In the genomic region with DNA sequence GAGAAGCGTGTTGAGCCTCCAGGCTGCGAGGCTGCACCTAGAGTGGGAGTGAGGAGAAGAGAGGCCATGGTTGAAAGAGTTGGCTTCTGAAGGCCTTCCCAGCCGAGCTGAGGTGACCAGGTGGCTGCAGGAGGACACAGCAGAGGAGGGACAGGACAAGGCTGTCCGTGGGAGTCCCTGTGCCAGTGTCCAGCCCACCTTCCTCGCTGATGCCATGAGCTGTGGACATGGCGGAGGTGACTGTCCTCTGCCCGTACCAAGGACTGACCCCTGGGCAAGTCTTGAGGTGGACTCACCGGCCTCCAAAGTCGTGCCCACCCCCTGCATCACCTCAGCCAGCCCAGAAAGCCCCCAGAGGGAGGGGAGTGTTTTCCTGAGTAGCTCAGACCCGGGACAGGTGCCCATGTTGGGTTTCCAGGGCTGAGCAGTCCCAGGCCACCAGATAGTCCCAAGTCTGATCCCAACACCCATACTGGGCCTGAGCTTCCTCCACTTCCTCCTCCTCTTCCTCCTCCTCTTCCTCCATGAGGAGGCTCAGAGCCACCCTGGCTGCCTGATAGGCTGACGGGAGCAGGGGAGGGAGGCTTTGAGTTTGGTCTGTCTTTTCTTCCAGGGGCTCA, we compare ENCODE assay signal across 1 cellular context.
TF ChIP-seq lines count a peak whose summit lies in the region.

No MANE protein-coding gene starts in this region.

TF ChIP-seq in WTC11, 78 proteins besides CTCF, POLR2A, EP300 and RAD21 (continued from another document):
- TF ChIP-seq, protein P1, sequence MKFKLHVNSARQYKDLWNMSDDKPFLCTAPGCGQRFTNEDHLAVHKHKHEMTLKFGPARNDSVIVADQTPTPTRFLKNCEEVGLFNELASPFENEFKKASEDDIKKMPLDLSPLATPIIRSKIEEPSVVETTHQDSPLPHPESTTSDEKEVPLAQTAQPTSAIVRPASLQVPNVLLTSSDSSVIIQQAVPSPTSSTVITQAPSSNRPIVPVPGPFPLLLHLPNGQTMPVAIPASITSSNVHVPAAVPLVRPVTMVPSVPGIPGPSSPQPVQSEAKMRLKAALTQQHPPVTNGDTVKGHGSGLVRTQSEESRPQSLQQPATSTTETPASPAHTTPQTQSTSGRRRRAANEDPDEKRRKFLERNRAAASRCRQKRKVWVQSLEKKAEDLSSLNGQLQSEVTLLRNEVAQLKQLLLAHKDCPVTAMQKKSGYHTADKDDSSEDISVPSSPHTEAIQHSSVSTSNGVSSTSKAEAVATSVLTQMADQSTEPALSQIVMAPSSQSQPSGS (CRISPR knock-in tag; IDR thresholded peaks at IDR 0.05; ENCODE audit: borderline replicate concordance, low read depth) = no peak
- TF ChIP-seq ATF1 (CRISPR knock-in tag; IDR thresholded peaks at IDR 0.05) (no peak), NR1H2 (CRISPR knock-in tag; IDR thresholded peaks at IDR 0.05) (no peak), CBFB (CRISPR knock-in tag; IDR thresholded peaks at IDR 0.05; ENCODE audit: low read depth) (no peak), FOXP1 (CRISPR knock-in tag; IDR thresholded peaks at IDR 0.05; ENCODE audit: borderline replicate concordance) (no peak), ELF4 (CRISPR knock-in tag; IDR thresholded peaks at IDR 0.05; ENCODE audit: low read depth) (no peak), ZNF219 (CRISPR knock-in tag; IDR thresholded peaks at IDR 0.05; ENCODE audit: borderline replicate concordance) (no peak), JAZF1 (CRISPR knock-in tag; IDR thresholded peaks at IDR 0.05) (no peak), ZNF671 (CRISPR knock-in tag; IDR thresholded peaks at IDR 0.05) (no peak), NFYB (CRISPR knock-in tag; conservative IDR thresholded peaks at IDR 0.05; ENCODE audit: low read depth) (no peak)
- TF ChIP-seq, protein P2, sequence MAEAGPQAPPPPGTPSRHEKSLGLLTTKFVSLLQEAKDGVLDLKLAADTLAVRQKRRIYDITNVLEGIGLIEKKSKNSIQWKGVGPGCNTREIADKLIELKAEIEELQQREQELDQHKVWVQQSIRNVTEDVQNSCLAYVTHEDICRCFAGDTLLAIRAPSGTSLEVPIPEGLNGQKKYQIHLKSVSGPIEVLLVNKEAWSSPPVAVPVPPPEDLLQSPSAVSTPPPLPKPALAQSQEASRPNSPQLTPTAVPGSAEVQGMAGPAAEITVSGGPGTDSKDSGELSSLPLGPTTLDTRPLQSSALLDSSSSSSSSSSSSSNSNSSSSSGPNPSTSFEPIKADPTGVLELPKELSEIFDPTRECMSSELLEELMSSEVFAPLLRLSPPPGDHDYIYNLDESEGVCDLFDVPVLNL (CRISPR knock-in tag; IDR thresholded peaks at IDR 0.05; ENCODE audit: borderline replicate concordance, low read depth) = no peak
- TF ChIP-seq, protein P3, sequence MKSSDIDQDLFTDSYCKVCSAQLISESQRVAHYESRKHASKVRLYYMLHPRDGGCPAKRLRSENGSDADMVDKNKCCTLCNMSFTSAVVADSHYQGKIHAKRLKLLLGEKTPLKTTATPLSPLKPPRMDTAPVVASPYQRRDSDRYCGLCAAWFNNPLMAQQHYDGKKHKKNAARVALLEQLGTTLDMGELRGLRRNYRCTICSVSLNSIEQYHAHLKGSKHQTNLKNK (CRISPR knock-in tag; IDR thresholded peaks at IDR 0.05) = no peak
- TF ChIP-seq, protein P4, sequence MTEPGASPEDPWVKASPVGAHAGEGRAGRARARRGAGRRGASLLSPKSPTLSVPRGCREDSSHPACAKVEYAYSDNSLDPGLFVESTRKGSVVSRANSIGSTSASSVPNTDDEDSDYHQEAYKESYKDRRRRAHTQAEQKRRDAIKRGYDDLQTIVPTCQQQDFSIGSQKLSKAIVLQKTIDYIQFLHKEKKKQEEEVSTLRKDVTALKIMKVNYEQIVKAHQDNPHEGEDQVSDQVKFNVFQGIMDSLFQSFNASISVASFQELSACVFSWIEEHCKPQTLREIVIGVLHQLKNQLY (CRISPR knock-in tag; IDR thresholded peaks at IDR 0.05) = no peak
- TF ChIP-seq, protein P5, sequence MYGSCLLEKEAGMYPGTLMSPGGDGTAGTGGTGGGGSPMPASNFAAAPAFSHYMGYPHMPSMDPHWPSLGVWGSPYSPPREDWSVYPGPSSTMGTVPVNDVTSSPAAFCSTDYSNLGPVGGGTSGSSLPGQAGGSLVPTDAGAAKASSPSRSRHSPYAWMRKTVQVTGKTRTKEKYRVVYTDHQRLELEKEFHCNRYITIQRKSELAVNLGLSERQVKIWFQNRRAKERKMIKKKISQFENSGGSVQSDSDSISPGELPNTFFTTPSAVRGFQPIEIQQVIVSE (CRISPR knock-in tag; IDR thresholded peaks at IDR 0.05; ENCODE audit: borderline replicate concordance) = no peak
- TF ChIP-seq, protein P6, sequence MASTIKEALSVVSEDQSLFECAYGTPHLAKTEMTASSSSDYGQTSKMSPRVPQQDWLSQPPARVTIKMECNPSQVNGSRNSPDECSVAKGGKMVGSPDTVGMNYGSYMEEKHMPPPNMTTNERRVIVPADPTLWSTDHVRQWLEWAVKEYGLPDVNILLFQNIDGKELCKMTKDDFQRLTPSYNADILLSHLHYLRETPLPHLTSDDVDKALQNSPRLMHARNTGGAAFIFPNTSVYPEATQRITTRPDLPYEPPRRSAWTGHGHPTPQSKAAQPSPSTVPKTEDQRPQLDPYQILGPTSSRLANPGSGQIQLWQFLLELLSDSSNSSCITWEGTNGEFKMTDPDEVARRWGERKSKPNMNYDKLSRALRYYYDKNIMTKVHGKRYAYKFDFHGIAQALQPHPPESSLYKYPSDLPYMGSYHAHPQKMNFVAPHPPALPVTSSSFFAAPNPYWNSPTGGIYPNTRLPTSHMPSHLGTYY (CRISPR knock-in tag; IDR thresholded peaks at IDR 0.05) = no peak
- TF ChIP-seq, protein P7, sequence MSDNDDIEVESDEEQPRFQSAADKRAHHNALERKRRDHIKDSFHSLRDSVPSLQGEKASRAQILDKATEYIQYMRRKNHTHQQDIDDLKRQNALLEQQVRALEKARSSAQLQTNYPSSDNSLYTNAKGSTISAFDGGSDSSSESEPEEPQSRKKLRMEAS (CRISPR knock-in tag; IDR thresholded peaks at IDR 0.05) = no peak
TF ChIP-seq in WTC11: peak in this region for 0.
